Comparison of ENCODE assay signal across 18 cellular contexts in genomic region chr3:58045084-58045483, GRCh38. TPM values are rescaled to one million over a fixed set of nuclear protein-coding genes. Genes with fewer than 3 reads are reported as not detected.
A peak's percentile ranks its signal among the peaks of the same experiment; 100 is the strongest.
DNase-seq lines count a peak whose midpoint lies in the region; ATAC-seq and TF ChIP-seq lines count a peak whose summit lies in the region.
"Had no signal": no experiment of that assay in that cellular context is flagged by ENCODE, and none has a peak within 500 bp of the region (broad histone marks: within the 10 kb centered on the region; RNA-seq: fewer than 3 reads in every experiment).

No MANE protein-coding gene starts in this region.

- H3K36me3 ChIP-seq in DND-41 (ENCODE audit: insufficient read depth, low read length) (no peaks in the 10 kb centered on the region; the same call in 1 of the 2 replicates), PC-9 (ENCODE audit: low read depth) (no peaks in the 10 kb centered on the region), fibroblast of lung (ENCODE audit: control insufficient read depth, insufficient read depth, low read length) (no peaks in the 10 kb centered on the region), sigmoid colon (no peaks in the 10 kb centered on the region)

- no TSS peak for BruUV-seq in PC-9 (replicated peaks; lab: Mats Ljungman, UMichigan)

- intact Hi-C loops in PC-9 (cut with micrococcal nuclease; ENCODE audit: unreplicated experiment): no loop called here
- intact Hi-C loops in sigmoid colon (cut with DNase I): no loop called here

- H3K27me3 ChIP-seq in DND-41 (ENCODE audit: insufficient read depth, low read length, poor library complexity) (no peaks in the 10 kb centered on the region), PC-9 (ENCODE audit: insufficient read depth, low read depth) (no peaks in the 10 kb centered on the region), fibroblast of lung (ENCODE audit: control insufficient read depth, insufficient read depth, low read length) (no peaks in the 10 kb centered on the region), sigmoid colon (no peaks in the 10 kb centered on the region)
- H3K27me3 ChIP-seq: foreskin keratinocyte had no signal

- no peak for TF ChIP-seq CTCF in DND-41 (IDR thresholded peaks at IDR 0.05; ENCODE audit: borderline replicate concordance, extremely low read depth, low read length, poor library complexity, severe bottlenecking)
- no peak for TF ChIP-seq CTCF in PC-9 (conservative IDR thresholded peaks at IDR 0.05)
- TF ChIP-seq CTCF in fibroblast of lung (conservative IDR thresholded peaks at IDR 0.05 in 1 of 2, IDR thresholded peaks at IDR 0.05 in 1 of 2; ENCODE audit: low read depth in 1 of 2, low read length in 2 of 2): no peak
- no peak for TF ChIP-seq CTCF in sigmoid colon (IDR thresholded peaks at IDR 0.05)

- CTCF ChIA-PET in PC-9 (lab: Charles Lee): interaction anchor here (0.6 kb wide), 1 partner anchor 71 kb away, joined by 5 read pairs; no protein-coding TSS in a partner anchor

- WGBS in sigmoid colon, 2 donors: 80 to 86% methylated on average over 4 of the region's 4 CpGs

- H3F3A ChIP-seq in PC-9 (ENCODE audit: insufficient read depth, low read depth): peaks cover 78% of the 10 kb centered on the region

- no peak overlapping the region for H3K4me3 ChIP-seq in DND-41 (ENCODE audit: low read depth in 1 of 2, low read length in 2 of 2)
- H3K4me3 ChIP-seq in PC-9: no peak overlapping the region
- no peak overlapping the region for H3K4me3 ChIP-seq in fibroblast of lung (replicated peaks in 1 of 4; ENCODE audit: control extremely low read depth in 1 of 4, insufficient read depth in 1 of 4, low read depth in 3 of 4, low read length in 4 of 4)
- H3K4me3 ChIP-seq in sigmoid colon: no peak overlapping the region

- H3K4me1 ChIP-seq in DND-41 (ENCODE audit: insufficient read depth, low read length) (peaks cover 50% of the 10 kb centered on the region), PC-9 (replicated peaks; ENCODE audit: insufficient read depth) (peaks cover 70% of the 10 kb centered on the region), fibroblast of lung (ENCODE audit: control insufficient read depth, extremely low read depth, insufficient read depth, low read length) (peaks cover 52% of the 10 kb centered on the region), sigmoid colon (peaks cover 0 to 92% (median 84%) of the 10 kb centered on the region in 4 donors)

- H3K79me2 ChIP-seq in DND-41 (ENCODE audit: insufficient read depth, low read length): peaks cover 83% of the 10 kb centered on the region
- H3K79me2 ChIP-seq in PC-9 (ENCODE audit: low read depth): peaks cover 97% of the 10 kb centered on the region
- peaks cover 67% of the 10 kb centered on the region for H3K79me2 ChIP-seq in fibroblast of lung (ENCODE audit: control insufficient read depth, insufficient read depth, low read length)

- H3K9ac ChIP-seq in DND-41 (ENCODE audit: low read depth, low read length): no peak overlapping the region
- no peak overlapping the region for H3K9ac ChIP-seq in fibroblast of lung (ENCODE audit: insufficient read depth, low read length)

- H3K9me3 ChIP-seq in DND-41 (ENCODE audit: insufficient read depth, low read length, severe bottlenecking) (no peaks in the 10 kb centered on the region), PC-9 (ENCODE audit: insufficient read depth, low read depth) (no peaks in the 10 kb centered on the region), fibroblast of lung (ENCODE audit: control insufficient read depth, insufficient read depth, low read depth, low read length) (no peaks in the 10 kb centered on the region), sigmoid colon (no peaks in the 10 kb centered on the region)

- POLR2A ChIA-PET in PC-9 (lab: Charles Lee; ENCODE audit: unreplicated experiment): interaction anchor here (0.5 to 0.9 kb wide), 2 partner anchors 30 to 82 kb away, joined by 4 to 7 read pairs; no protein-coding TSS in a partner anchor

- no peak for ATAC-seq in DND-41 (ENCODE audit: insufficient read depth, low read depth)
- ATAC-seq: foreskin keratinocyte, HCT116 had no signal

- no peak for TF ChIP-seq POLR2A in sigmoid colon (IDR thresholded peaks at IDR 0.05)

- DNase-seq in DND-41 (no peak), PC-9 (no peak), fibroblast of lung (ENCODE audit: low read depth in 2 of 2) (no peak), sigmoid colon (no peak), NCI-H82 treated with DMSO at 0.1 percent for 48 hours (lab: John Stamatoyannopoulos, UW; ENCODE audit: unreplicated experiment) (no peak), cerebellum (ENCODE audit: low spot score) (no peak), NCI-H446 treated with DMSO at 0.1 percent for 48 hours (lab: John Stamatoyannopoulos, UW) (no peak), DMS79 (lab: John Stamatoyannopoulos, UW) (no peak)
- DNase-seq: activated CD4-positive, alpha-beta T cell treated with anti-CD3 and anti-CD28 coated beads for 48 hours; activated T-cell treated with anti-CD3 and anti-CD28 coated beads, Interleukin-2, amount 50 U/mL, for 48 hours; anterior cingulate cortex; Calu3; foreskin keratinocyte; NCI-H1436 treated with DMSO at 0.1 percent for 48 hours; retina; stimulated activated CD4-positive, alpha-beta T cell treated with anti-CD3 and anti-CD28 coated beads, Interleukin-4, amount 100 ng/mL, for 24 hours had no signal

- no peak overlapping the region for H2AFZ ChIP-seq in DND-41 (ENCODE audit: low read depth, low read length)
- H2AFZ ChIP-seq in PC-9: no peak overlapping the region
- H2AFZ ChIP-seq in fibroblast of lung (ENCODE audit: low read length): no peak overlapping the region

- no peak for TF ChIP-seq EP300 in sigmoid colon (IDR thresholded peaks at IDR 0.05)

- H3K4me2 ChIP-seq in DND-41 (ENCODE audit: insufficient read depth, low read length) (no peak overlapping the region), PC-9 (no peak overlapping the region), fibroblast of lung (ENCODE audit: extremely low read depth, insufficient read depth, low read length) (no peak overlapping the region)

- H3K9me2 ChIP-seq in PC-9 (ENCODE audit: insufficient read depth): no peaks in the 10 kb centered on the region

- peak overlapping the region; percentile 53 for H3K27ac ChIP-seq in DND-41 (ENCODE audit: low read length)
- H3K27ac ChIP-seq in PC-9: peak overlapping the region; percentile 34; the same call in 1 of the 2 replicates
- H3K27ac ChIP-seq in fibroblast of lung (ENCODE audit: insufficient read depth, low read length): peak overlapping the region; percentile 22
- peak overlapping the region; percentile 64 to 93 (median 84) for H3K27ac ChIP-seq in sigmoid colon
- H3K27ac ChIP-seq: foreskin keratinocyte, HL-60 had no signal

- H4K20me1 ChIP-seq in DND-41 (ENCODE audit: insufficient read depth, low read length) (no peaks in the 10 kb centered on the region; the same call in 1 of the 2 replicates), PC-9 (ENCODE audit: insufficient read depth) (peaks cover 54% of the 10 kb centered on the region), fibroblast of lung (ENCODE audit: control insufficient read depth, extremely low read depth, insufficient read depth, low read length) (no peaks in the 10 kb centered on the region)

RNA-seq across cellular contexts. Expression of gene FLNB, which starts 36.9 kb away (rescaled TPM):
- 349 and 361 TPM in 2 replicates for total RNA-seq in PC-9 (2021)
- 51.6 and 81.7 TPM in 2 replicates for total RNA-seq in fibroblast of lung
- polyA plus RNA-seq in fibroblast of lung: 47.9 and 105 TPM in 2 replicates
- polyA plus RNA-seq in fibroblast of lung (2012): 58.4 and 119 TPM in 2 replicates
- 157 and 358 TPM in 2 replicates for polyA minus RNA-seq in fibroblast of lung (ENCODE audit: low replicate concordance)
- total RNA-seq in sigmoid colon: 100 to 1,000 TPM in 1 of 4 donors, 10 to 100 TPM in 3; 51.7 to 121 (median 76.7) TPM
- polyA plus RNA-seq in sigmoid colon: 100 to 1,000 TPM; 109 to 277 (median 121) TPM
- total RNA-seq in cerebellum: 57.6 TPM

Comparison
In these comparisons a context has a peak if more than half of its experiments do, and no peak if none do; other contexts are left out.
1. H3K27ac ChIP-seq: peak in every context shown above with its lines; median percentile 84 in sigmoid colon; 53 in DND-41; 34 in PC-9; 22 in fibroblast of lung.